9 cellular contexts compared by ENCODE assay signal in genomic region chr16:29809031-29809747, GRCh38. TPM values are rescaled to one million over a fixed set of nuclear protein-coding genes. Genes with fewer than 3 reads are reported as not detected.
DNase-seq lines count a peak whose midpoint lies in the region; TF ChIP-seq lines count a peak whose summit lies in the region.
"Had no signal": no experiment of that assay in that cellular context is flagged by ENCODE, and none has a peak within 500 bp of the region (broad histone marks: within the 10 kb centered on the region; RNA-seq: fewer than 3 reads in every experiment).

No MANE protein-coding gene starts in this region.

- H3K36me3 Mint-ChIP-seq in Caco-2 (ENCODE audit: insufficient read depth, unreplicated experiment) = peaks cover 71% of the 10 kb centered on the region
- peaks cover 4% of the 10 kb centered on the region for H3K36me3 Mint-ChIP-seq in osteocyte (ENCODE audit: unreplicated experiment)

- H3K27ac Mint-ChIP-seq in Caco-2 (ENCODE audit: unreplicated experiment) = peak overlapping the region; percentile 85
- peak overlapping the region; percentile 92 for H3K27ac Mint-ChIP-seq in osteocyte (ENCODE audit: unreplicated experiment)

- H3K27ac ChIP-seq in ectodermal cell (ENCODE audit: insufficient read depth, low read depth, low read length, poor library complexity, severe bottlenecking) = no peak overlapping the region

- peak overlapping the region; percentile 100 for H3K9ac ChIP-seq in NT2/D1 (ENCODE audit: insufficient read length, low read depth)

- DNase-seq in Caco-2 (no peak), NT2/D1 (ENCODE audit: low read depth, low spot score) (no peak), osteocyte (ENCODE audit: extremely low spot score, unreplicated experiment) (no peak), DMS79 treated with DMSO at 0.1 percent for 48 hours (lab: John Stamatoyannopoulos, UW) (no peak), HUDEP-2 (lab: John Stamatoyannopoulos, UW; ENCODE audit: unreplicated experiment in 76 of 76) (no peak), OCI-M2 (lab: John Stamatoyannopoulos, UW; ENCODE audit: unreplicated experiment) (no peak), NCI-H2196 treated with DMSO at 0.1 percent for 48 hours (lab: John Stamatoyannopoulos, UW; ENCODE audit: unreplicated experiment) (no peak)
- DNase-seq: midbrain had no signal

- POLR2A ChIA-PET in Caco-2 (lab: Charles Lee) = no interaction called here

- H3K9me3 Mint-ChIP-seq in Caco-2 (ENCODE audit: unreplicated experiment) (no peaks in the 10 kb centered on the region), osteocyte (ENCODE audit: unreplicated experiment) (no peaks in the 10 kb centered on the region)

- 86 to 87% methylated on average over 31 of the region's 31 CpGs for WGBS in ectodermal cell, 2 experiments

- H3K4me3 Mint-ChIP-seq in Caco-2 (ENCODE audit: unreplicated experiment) = peak overlapping the region; percentile 94
- H3K4me3 Mint-ChIP-seq in osteocyte (ENCODE audit: unreplicated experiment) = peak overlapping the region; percentile 83

- no peaks in the 10 kb centered on the region for H3K27me3 ChIP-seq in Caco-2 (replicated peaks; ENCODE audit: control insufficient read depth, insufficient read depth, low read length)
- no peaks in the 10 kb centered on the region for H3K27me3 ChIP-seq in NT2/D1 (ENCODE audit: insufficient read depth, insufficient read length)
- H3K27me3 ChIP-seq in ectodermal cell (ENCODE audit: control insufficient read depth, insufficient read depth, low read length, poor library complexity, severe bottlenecking) = no peaks in the 10 kb centered on the region

- H3K4me1 ChIP-seq in Caco-2 = peaks cover 28% of the 10 kb centered on the region
- peaks cover 25% of the 10 kb centered on the region for H3K4me1 ChIP-seq in NT2/D1 (ENCODE audit: insufficient read depth, insufficient read length)
- H3K4me1 ChIP-seq in ectodermal cell (ENCODE audit: control insufficient read depth, insufficient read depth, low read length) = peaks cover 46% of the 10 kb centered on the region

- no peak for TF ChIP-seq CTCF in Caco-2 (IDR thresholded peaks at IDR 0.05; ENCODE audit: insufficient read depth in 1 of 2, low read depth in 1 of 2, low read length in 1 of 2, severe bottlenecking in 1 of 2, unreplicated experiment in 1 of 2)
- TF ChIP-seq CTCF in osteocyte (IDR thresholded peaks at IDR 0.05) = no peak

- H3K36me3 ChIP-seq in Caco-2 (ENCODE audit: control insufficient read depth, insufficient read depth, low read length) (peaks cover 7% of the 10 kb centered on the region; the same call in 1 of the 2 replicates), NT2/D1 (ENCODE audit: insufficient read depth, insufficient read length, low read length) (peaks cover 44% of the 10 kb centered on the region), ectodermal cell (ENCODE audit: control insufficient read depth, insufficient read depth, low read length) (peaks cover 6% of the 10 kb centered on the region)

- CTCF ChIA-PET in Caco-2 (lab: Charles Lee) = interaction anchor here (2.0 to 3.5 kb wide), 3 partner anchors 8 to 164 kb away, joined by 10 to 26 read pairs (median 22); partner anchors contain the start of genes PAGR1 and TAOK2

- H3K27me3 Mint-ChIP-seq in Caco-2 (ENCODE audit: insufficient read depth, unreplicated experiment) (no peaks in the 10 kb centered on the region), osteocyte (ENCODE audit: unreplicated experiment) (no peaks in the 10 kb centered on the region)

- H3K9me3 ChIP-seq in Caco-2 (no peaks in the 10 kb centered on the region), NT2/D1 (ENCODE audit: insufficient read depth, low read length) (no peaks in the 10 kb centered on the region), ectodermal cell (ENCODE audit: control insufficient read depth, low read length) (no peaks in the 10 kb centered on the region)

- H3K4me3 ChIP-seq in Caco-2 (ENCODE audit: low read depth, low read length) (peak overlapping the region; percentile 90), NT2/D1 (ENCODE audit: insufficient read length, low read depth) (peak overlapping the region; percentile 100), ectodermal cell (ENCODE audit: insufficient read depth, low read depth, low read length) (peak overlapping the region; percentile 20)

- H3K4me1 Mint-ChIP-seq in Caco-2 (ENCODE audit: low read depth, unreplicated experiment) (peaks cover 29% of the 10 kb centered on the region), osteocyte (ENCODE audit: unreplicated experiment) (peaks cover 64% of the 10 kb centered on the region)

- intact Hi-C loops in Caco-2 (cut with micrococcal nuclease; ENCODE audit: unreplicated experiment) = loop anchor here (5.0 kb wide), 1 partner anchor 107 kb away; no protein-coding TSS in a partner anchor

- BruUV-seq in Caco-2 (replicated peaks; lab: Mats Ljungman, UMichigan) = no TSS peak

RNA-seq across cellular contexts. Expression of gene PRRT2, which starts 2.8 kb away (rescaled TPM):
- 3.6 and 3.9 TPM in 2 replicates for total RNA-seq in Caco-2 (2022)
- polyA plus RNA-seq in ectodermal cell (2013, experiment 1 of 4) = 117 TPM
- polyA plus RNA-seq in ectodermal cell (2013, experiment 2 of 4) = 92.1 TPM
- polyA plus RNA-seq in ectodermal cell (2013, experiment 3 of 4) = 94.4 TPM
- polyA plus RNA-seq in ectodermal cell (2013, experiment 4 of 4) = 105 TPM
- total RNA-seq in osteocyte = 8.8 and 13.4 TPM in 2 replicates

RNA-seq across cellular contexts. Expression of gene MAZ, which starts 2.9 kb away (rescaled TPM):
- total RNA-seq in Caco-2 (2022) (299 and 317 TPM in 2 replicates), osteocyte (304 and 305 TPM in 2 replicates)
- polyA plus RNA-seq in ectodermal cell (2013, experiment 1 of 4) = 565 TPM
- polyA plus RNA-seq in ectodermal cell (2013, experiment 2 of 4) = 525 TPM
- polyA plus RNA-seq in ectodermal cell (2013, experiment 3 of 4) = 331 TPM
- polyA plus RNA-seq in ectodermal cell (2013, experiment 4 of 4) = 357 TPM

RNA-seq across cellular contexts. Expression of gene PAGR1, which starts 6.8 kb away (rescaled TPM):
- 31.4 and 33.0 TPM in 2 replicates for total RNA-seq in Caco-2 (2022)
- 119 TPM for polyA plus RNA-seq in ectodermal cell (2013, experiment 1 of 4)
- 101 TPM for polyA plus RNA-seq in ectodermal cell (2013, experiment 2 of 4)
- 98.3 TPM for polyA plus RNA-seq in ectodermal cell (2013, experiment 3 of 4)
- polyA plus RNA-seq in ectodermal cell (2013, experiment 4 of 4) = 106 TPM
- 26.4 and 29.1 TPM in 2 replicates for total RNA-seq in osteocyte

RNA-seq across cellular contexts. Expression of gene MVP, which starts 11.1 kb away (rescaled TPM):
- total RNA-seq in Caco-2 (2022) (62.9 and 72.5 TPM in 2 replicates), osteocyte (150 and 157 TPM in 2 replicates)
- polyA plus RNA-seq in ectodermal cell (2013, experiment 1 of 4) = 4.4 TPM
- 4.4 TPM for polyA plus RNA-seq in ectodermal cell (2013, experiment 2 of 4)
- polyA plus RNA-seq in ectodermal cell (2013, experiment 3 of 4) = 2.9 TPM
- polyA plus RNA-seq in ectodermal cell (2013, experiment 4 of 4) = 4.0 TPM

RNA-seq across cellular contexts. Expression of gene KIF22, which starts 18.6 kb away (rescaled TPM):
- 134 and 152 TPM in 2 replicates for total RNA-seq in Caco-2 (2022)
- polyA plus RNA-seq in ectodermal cell (2013, experiment 1 of 4) = 139 TPM
- polyA plus RNA-seq in ectodermal cell (2013, experiment 2 of 4) = 127 TPM
- 117 TPM for polyA plus RNA-seq in ectodermal cell (2013, experiment 3 of 4)
- polyA plus RNA-seq in ectodermal cell (2013, experiment 4 of 4) = 118 TPM
- total RNA-seq in osteocyte = 20.0 and 23.0 TPM in 2 replicates

Comparison
In these comparisons a context has a peak if more than half of its experiments do, and no peak if none do; other contexts are left out.
1. H3K4me3 ChIP-seq: peak in every context shown above with its lines; median percentile 100 in NT2/D1; 90 in Caco-2; 20 in ectodermal cell.